8 cellular contexts compared by ENCODE assay signal in the genomic region with DNA sequence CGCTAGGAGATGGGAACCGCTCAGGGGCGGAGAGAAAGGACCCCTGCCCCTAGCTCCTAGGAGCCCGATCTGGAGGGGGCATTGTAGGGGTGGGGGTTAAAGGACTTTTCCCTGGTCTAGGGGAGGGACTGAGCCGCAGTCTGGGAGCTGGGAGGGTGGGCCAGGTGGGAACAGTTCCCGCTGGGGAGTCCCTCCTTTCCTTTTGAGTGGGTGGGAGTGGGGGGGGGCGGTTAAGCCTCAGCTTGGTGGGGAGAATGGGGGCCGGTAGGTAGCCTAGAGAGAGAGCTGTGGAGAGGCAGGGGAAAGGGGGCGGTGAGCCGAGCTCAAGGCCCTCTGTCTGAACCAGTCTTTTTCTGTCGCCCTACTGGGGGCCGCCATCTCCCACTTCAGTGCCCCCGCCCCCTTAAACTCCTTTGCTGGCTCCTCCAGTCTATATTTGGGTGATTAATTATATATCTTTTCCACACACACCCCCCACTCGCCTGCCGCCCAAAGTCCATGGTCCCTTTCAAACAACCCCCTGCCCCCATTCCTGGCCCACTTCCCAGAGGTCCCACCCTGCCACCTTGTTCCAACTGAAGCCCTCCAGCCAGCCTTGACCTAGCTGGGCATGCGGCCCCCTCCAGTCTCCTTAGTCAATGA. TPM values are rescaled to one million over a fixed set of nuclear protein-coding genes. Genes with fewer than 3 reads are reported as not detected.
DNase-seq lines count a peak whose midpoint lies in the region; ATAC-seq and TF ChIP-seq lines count a peak whose summit lies in the region.

No MANE protein-coding gene starts in this region.

- H3K27ac ChIP-seq in DND-41 (ENCODE audit: low read length), result peak overlapping the region; percentile 73
- no peak overlapping the region for H3K27ac ChIP-seq in PC-9
- H3K27ac ChIP-seq in parathyroid adenoma, result peak overlapping the region; percentile 51

- H2AFZ ChIP-seq in DND-41 (ENCODE audit: low read depth, low read length) (peak overlapping the region; percentile 78), PC-9 (peak overlapping the region; percentile 79), parathyroid adenoma (peak overlapping the region; percentile 50)

- H3K9me3 ChIP-seq in DND-41 (ENCODE audit: insufficient read depth, low read length, severe bottlenecking), result no peaks in the 10 kb centered on the region
- H3K9me3 ChIP-seq in PC-9 (ENCODE audit: insufficient read depth, low read depth), result no peaks in the 10 kb centered on the region
- H3K9me3 ChIP-seq in parathyroid adenoma (ENCODE audit: control insufficient read depth, low read length), result no peaks in the 10 kb centered on the region

- H3K79me2 ChIP-seq in DND-41 (ENCODE audit: insufficient read depth, low read length) (peaks cover 47% of the 10 kb centered on the region), PC-9 (ENCODE audit: low read depth) (no peaks in the 10 kb centered on the region), parathyroid adenoma (peaks cover 17% of the 10 kb centered on the region)

- peaks cover 29% of the 10 kb centered on the region for H3K36me3 ChIP-seq in DND-41 (ENCODE audit: insufficient read depth, low read length)
- no peaks in the 10 kb centered on the region for H3K36me3 ChIP-seq in PC-9 (ENCODE audit: low read depth)
- H3K36me3 ChIP-seq in parathyroid adenoma (ENCODE audit: control insufficient read depth, insufficient read depth, low read length), result no peaks in the 10 kb centered on the region

- H3K4me2 ChIP-seq in DND-41 (ENCODE audit: insufficient read depth, low read length) (peak overlapping the region; percentile 62), PC-9 (peak overlapping the region; percentile 78), parathyroid adenoma (ENCODE audit: low read length) (peak overlapping the region; percentile 47)

- no peak for DNase-seq in DND-41
- DNase-seq in PC-9, result no peak
- no peak for DNase-seq in epithelial cell of proximal tubule (ENCODE audit: low read depth)
- DNase-seq in GF-D8 (lab: John Stamatoyannopoulos, UW), result no peak
- DNase-seq in GDM1 (lab: John Stamatoyannopoulos, UW), result no peak
- DNase-seq in COLO829 (ENCODE audit: low spot score), result no peak
- no peak for DNase-seq in NCI-H1694 treated with DMSO at 0.1 percent for 48 hours (lab: John Stamatoyannopoulos, UW)

- no peaks in the 10 kb centered on the region for H3K9me2 ChIP-seq in PC-9 (ENCODE audit: insufficient read depth)

- peak overlapping the region; percentile 91 for H3K9ac ChIP-seq in DND-41 (ENCODE audit: low read depth, low read length)
- peak overlapping the region; percentile 76 for H3K9ac ChIP-seq in parathyroid adenoma

- H4K20me1 ChIP-seq in DND-41 (ENCODE audit: insufficient read depth, low read length) (0 out of 2 replicates have a peak, but pooled peaks cover 4% of the 10 kb centered on the region), PC-9 (ENCODE audit: insufficient read depth) (no peaks in the 10 kb centered on the region)

- POLR2A ChIA-PET in PC-9 (lab: Charles Lee; ENCODE audit: unreplicated experiment), result interaction anchor here (0.5 to 0.6 kb wide), 2 partner anchors 30 to 265 kb away, joined by 3 to 5 read pairs; no protein-coding TSS in a partner anchor

- no peaks in the 10 kb centered on the region for H3F3A ChIP-seq in PC-9 (ENCODE audit: insufficient read depth, low read depth)

- no peak for TF ChIP-seq CTCF in DND-41 (IDR thresholded peaks at IDR 0.05; ENCODE audit: borderline replicate concordance, extremely low read depth, low read length, poor library complexity, severe bottlenecking)
- no peak for TF ChIP-seq CTCF in PC-9 (conservative IDR thresholded peaks at IDR 0.05)
- no peak for TF ChIP-seq CTCF in epithelial cell of proximal tubule (conservative IDR thresholded peaks at IDR 0.05; ENCODE audit: low read depth, low read length)
- no peak for TF ChIP-seq CTCF in parathyroid adenoma (IDR thresholded peaks at IDR 0.05)

- ATAC-seq in DND-41 (ENCODE audit: insufficient read depth, low read depth), result no peak

- H3K27me3 ChIP-seq in DND-41 (ENCODE audit: insufficient read depth, low read length, poor library complexity), result no peaks in the 10 kb centered on the region
- H3K27me3 ChIP-seq in PC-9 (ENCODE audit: insufficient read depth, low read depth), result no peaks in the 10 kb centered on the region; the same call in 1 of the 2 replicates
- H3K27me3 ChIP-seq in parathyroid adenoma (ENCODE audit: control insufficient read depth, insufficient read depth, low read length), result no peaks in the 10 kb centered on the region

- H3K4me3 ChIP-seq in DND-41 (ENCODE audit: low read depth in 1 of 2, low read length in 2 of 2) (peak overlapping the region; percentile 65 to 78; a peak in 3 of 4 replicates), PC-9 (peak overlapping the region; percentile 69), epithelial cell of proximal tubule (ENCODE audit: low read depth, low read length) (peak overlapping the region; percentile 66), parathyroid adenoma (ENCODE audit: low read depth, low read length) (peak overlapping the region; percentile 69)

- H3K4me1 ChIP-seq in DND-41 (ENCODE audit: insufficient read depth, low read length) (peaks cover 47% of the 10 kb centered on the region), PC-9 (replicated peaks; ENCODE audit: insufficient read depth) (no peaks in the 10 kb centered on the region), parathyroid adenoma (peaks cover 6% of the 10 kb centered on the region)

- intact Hi-C loops in PC-9 (cut with micrococcal nuclease; ENCODE audit: unreplicated experiment), result no loop called here

- CTCF ChIA-PET in PC-9 (lab: Charles Lee), result no interaction called here

- no TSS peak for BruUV-seq in PC-9 (replicated peaks; lab: Mats Ljungman, UMichigan)

RNA-seq across cellular contexts. Expression of a gene that starts 0.8 kb away (rescaled TPM):
- total RNA-seq in PC-9 (2021) (6.5 and 7.1 TPM in 2 replicates), epithelial cell of proximal tubule (4.8 and 5.3 TPM in 2 replicates)

RNA-seq across cellular contexts. Expression of a gene that starts 13.2 kb away (rescaled TPM):
- total RNA-seq in PC-9 (2021) (not detected in 2 replicates), epithelial cell of proximal tubule (not detected in 2 replicates)
